Comparison of ENCODE assay signal across 7 cellular contexts in the genomic region with DNA sequence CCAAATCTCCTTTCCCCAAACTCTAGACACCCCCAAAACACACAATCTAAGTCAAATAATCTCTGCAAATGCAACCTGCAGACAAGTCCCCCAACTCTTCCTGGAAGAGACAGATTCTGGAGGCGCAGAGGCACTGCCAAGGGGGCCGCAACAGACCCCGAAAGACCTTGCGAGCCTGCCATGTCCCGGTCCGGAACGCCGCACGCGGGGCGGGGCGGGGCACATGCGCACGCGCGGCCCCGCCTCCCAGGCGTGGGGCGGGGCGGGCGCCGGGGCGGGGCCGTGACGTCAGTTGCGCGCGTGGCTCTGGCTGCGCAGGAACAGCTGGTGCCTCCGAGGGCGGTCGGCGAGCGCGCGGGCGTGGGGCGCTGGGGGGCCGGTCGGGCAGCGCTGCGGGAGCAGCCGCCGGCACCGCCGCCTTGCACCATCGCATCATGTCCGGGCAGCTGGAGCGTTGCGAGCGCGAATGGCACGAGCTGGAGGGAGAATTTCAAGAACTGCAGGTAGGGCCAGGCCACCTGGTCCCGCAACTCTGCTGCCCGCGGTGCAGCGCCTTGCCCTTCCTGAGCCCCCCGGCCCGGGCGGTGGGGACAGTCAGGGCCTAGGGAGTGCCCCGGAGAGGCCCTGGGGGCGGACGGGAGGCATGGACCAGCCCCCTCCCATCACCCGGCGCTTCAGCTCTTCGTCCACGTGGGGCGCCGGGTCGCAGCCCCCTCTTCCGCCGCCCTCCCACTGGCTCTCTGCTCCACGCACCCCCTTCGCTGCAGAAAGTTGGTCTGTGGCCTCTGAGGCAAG. TPM values are rescaled to one million over a fixed set of nuclear protein-coding genes. Genes with fewer than 3 reads are reported as not detected.
DNase-seq lines count a peak whose midpoint lies in the region; FAIRE-seq and TF ChIP-seq lines count a peak whose summit lies in the region.

Gene TMEM120B, plus strand, starts transcription at position 291 of the 795 bp plus-strand sequence. Its CDS starts 144 bp downstream, at position 435.

- H3K4me3 ChIP-seq in astrocyte of the cerebellum (ENCODE audit: low read depth, low read length) (peak within 1 kb of the TSS; percentile 91), sigmoid colon (peak within 1 kb of the TSS; percentile 73 to 98 (median 78))

- no peaks in the 10 kb centered on the region for H3K9me3 ChIP-seq in sigmoid colon

- no peaks in the 10 kb centered on the region for H3K36me3 ChIP-seq in sigmoid colon

- H3K27me3 ChIP-seq in sigmoid colon, result no peaks in the 10 kb centered on the region

- H3K27ac ChIP-seq in sigmoid colon, result peak within 1 kb of the TSS; percentile 82 to 91 (median 89)

- in situ Hi-C loops in astrocyte of the cerebellum (cut with HindIII; ENCODE audit: low sequenced_read_pairs), result no loop called here

- DNase-seq in H54 (ENCODE audit: insufficient read length, low spot score), result peak; percentile 70
- DNase-seq in LoVo (ENCODE audit: low spot score), result peak; percentile 88
- DNase-seq in T-helper 9 cell, result peak; percentile 80
- no peak for DNase-seq in astrocyte of the cerebellum (ENCODE audit: low read depth)
- peak; percentile 19 to 89 (median 74) for DNase-seq in hypothalamus (lab: John Stamatoyannopoulos, UW)
- peak; percentile 93 for DNase-seq in sigmoid colon

- intact Hi-C loops in sigmoid colon (cut with DNase I), result loop anchor here (5.0 kb wide), 2 partner anchors 40 to 55 kb away; no protein-coding TSS in a partner anchor

- FAIRE-seq in H54 (lab: Jason Lieb, UNC), result no peak

- no peak for TF ChIP-seq EP300 in sigmoid colon (IDR thresholded peaks at IDR 0.05)

- 0 to 1% methylated on average over 74 of the region's 74 CpGs for WGBS in sigmoid colon, 2 donors

- TF ChIP-seq POLR2A in H54 (IDR thresholded peaks at IDR 0.05; ENCODE audit: low read depth, low read length) (peak; percentile 84), sigmoid colon (IDR thresholded peaks at IDR 0.05) (peak; percentile 81 to 89)

- peak; percentile 28 for TF ChIP-seq CTCF in GM12873 (IDR thresholded peaks at IDR 0.05; ENCODE audit: insufficient read depth, low read depth, low read length, missing control alignments)
- TF ChIP-seq CTCF in astrocyte of the cerebellum (IDR thresholded peaks at IDR 0.05; ENCODE audit: low read depth, low read length, missing control alignments), result peak; percentile 22
- TF ChIP-seq CTCF in sigmoid colon (IDR thresholded peaks at IDR 0.05), result no peak

- peaks cover 0 to 25% (median 20%) of the 10 kb centered on the region in 4 donors for H3K4me1 ChIP-seq in sigmoid colon

RNA-seq across cellular contexts. Expression of gene TMEM120B, which starts in this region (rescaled TPM):
- total RNA-seq in sigmoid colon, result 1 to 10 TPM; 2.9 to 8.9 (median 4.2) TPM
- 1 to 10 TPM; 1.2 to 5.3 (median 1.8) TPM for polyA plus RNA-seq in sigmoid colon

Comparison
In these comparisons a context has a peak if more than half of its experiments do, and no peak if none do; other contexts are left out.
1. CTCF ChIP-seq: peak in GM12873 (single experiment) and astrocyte of the cerebellum (single experiment); none in sigmoid colon (0 of 4).